ENCODE assay signal across 18 cellular contexts in genomic region chr16:31581065-31581464, GRCh38. TPM values are rescaled to one million over a fixed set of nuclear protein-coding genes. Genes with fewer than 3 reads are reported as not detected.
"Had no signal": no experiment of that assay in that cellular context is flagged by ENCODE, and none has a peak within 500 bp of the region (broad histone marks: within the 10 kb centered on the region; RNA-seq: fewer than 3 reads in every experiment).

No MANE protein-coding gene starts in this region.

RNA-seq across cellular contexts. Expression of gene AHSP, which starts 53.4 kb away (rescaled TPM):
- total RNA-seq: activated naive CD4-positive, alpha-beta T cell treated with anti-CD3 and anti-CD28 coated beads for 36 hours; activated naive CD4-positive, alpha-beta T cell treated with anti-CD3 and anti-CD28 coated beads, Interleukin-2, amount 50 U/mL, for 72 hours; activated naive CD8-positive, alpha-beta T cell treated with anti-CD3 and anti-CD28 coated beads for 36 hours; activated naive CD8-positive, alpha-beta T cell treated with anti-CD3 and anti-CD28 coated beads, Interleukin-2, amount 10 ng/mL, durations not matched to agents 7 days and 5 days; activated T-cell treated with anti-CD3 and anti-CD28 coated beads, Interleukin-2, amount 50 U/mL, for 4 hours; activated T-cell treated with anti-CD3 and anti-CD28 coated beads, Interleukin-2, amount 50 U/mL, for 72 hours; activated T-helper 1 cell treated with anti-CD3 and anti-CD28 coated beads, Interleukin-12 subunit alpha, Interleukin-12 subunit beta, Interleukin-2, Interleukin-4 antibody, amounts not matched to agents 30 ng/mL and 10 ng/mL and 1 ng/mL, durations not matched to agents 14 hours and 24 hours and 36 hours; activated T-helper 17 cell treated with anti-CD3 and anti-CD28 coated beads, Interleukin-2, amount 50 U/mL, for 72 hours; activated T-helper 2 cell treated with anti-CD3 and anti-CD28 coated beads, Interferon-gamma antibody, Interleukin-2, Interleukin-4, amounts not matched to agents 10 μg/mL and 5 μg/mL and 100 μg/mL, durations not matched to agents 14 hours and 24 hours and 36 hours; adrenal gland; ascending aorta; astrocyte; body of pancreas; breast epithelium; bronchial epithelial cell; cardiac muscle cell; chondrocyte had no signal
- polyA plus RNA-seq: adrenal gland, aorta, cardiac muscle cell had no signal
